Comparison of ENCODE assay signal across 19 cellular contexts in genomic region chr16:88891083-88891482, GRCh38. TPM values are rescaled to one million over a fixed set of nuclear protein-coding genes. Genes with fewer than 3 reads are reported as not detected.
"Had no signal": no experiment of that assay in that cellular context is flagged by ENCODE, and none has a peak within 500 bp of the region (broad histone marks: within the 10 kb centered on the region; RNA-seq: fewer than 3 reads in every experiment).

No MANE protein-coding gene starts in this region.

- H3K36me3 Mint-ChIP-seq: naive thymus-derived CD8-positive, alpha-beta T cell had no signal

- DNase-seq: effector CD4-positive, alpha-beta T cell; foreskin melanocyte; heart left ventricle; hippocampal formation; kidney glomerular epithelial cell; mucosa of descending colon; naive thymus-derived CD8-positive, alpha-beta T cell; ovary; small intestine; stimulated activated CD4-positive, alpha-beta T cell treated with anti-CD3 and anti-CD28 coated beads, Interleukin-12 subunit alpha, Interleukin-12 subunit beta, amount 100 ng/mL, for 4 hours; stimulated activated naive CD4-positive, alpha-beta T cell treated with Interleukin-2 at 50 U/mL for 16 hours; trophoblast cell; uterus had no signal

- H3K9me3 Mint-ChIP-seq: naive thymus-derived CD8-positive, alpha-beta T cell had no signal

- H3K4me3 Mint-ChIP-seq: naive thymus-derived CD8-positive, alpha-beta T cell had no signal

- H3K27me3 ChIP-seq: heart left ventricle, ovary, right atrium auricular region, uterus had no signal

- H3K27me3 Mint-ChIP-seq: naive thymus-derived CD8-positive, alpha-beta T cell had no signal

- H3K27ac Mint-ChIP-seq: naive thymus-derived CD8-positive, alpha-beta T cell had no signal

- H3K4me1 ChIP-seq: uterus had no signal

- ATAC-seq: heart left ventricle; mucosa of descending colon; naive thymus-derived CD8-positive, alpha-beta T cell had no signal

- H3K9me3 ChIP-seq: heart left ventricle, mucosa of descending colon, ovary, right atrium auricular region, uterus had no signal

- H3K4me3 ChIP-seq: coronary artery, heart left ventricle, mucosa of descending colon, ovary, right atrium auricular region, uterus had no signal

- H3K27ac ChIP-seq: coronary artery, heart left ventricle, ovary, right atrium auricular region, uterus had no signal

- H3K36me3 ChIP-seq: ovary, right atrium auricular region, uterus had no signal

RNA-seq across cellular contexts. Expression of gene PABPN1L, which starts 24.6 kb away (rescaled TPM):
- total RNA-seq: dermis microvascular lymphatic vessel endothelial cell; heart left ventricle; lung microvascular endothelial cell; mucosa of descending colon; naive thymus-derived CD8-positive, alpha-beta T cell; ovary; posterior vena cava; right atrium auricular region; uterus had no signal
- polyA plus RNA-seq: heart left ventricle; liver; naive thymus-derived CD8-positive, alpha-beta T cell; small intestine had no signal
